ENCODE assay signal across 16 cellular contexts in genomic region chr22:19066531-19067271, GRCh38. TPM values are rescaled to one million over a fixed set of nuclear protein-coding genes. Genes with fewer than 3 reads are reported as not detected.
A peak's percentile ranks its signal among the peaks of the same experiment; 100 is the strongest.
DNase-seq lines count a peak whose midpoint lies in the region; ATAC-seq and TF ChIP-seq lines count a peak whose summit lies in the region.
"Had no signal": no experiment of that assay in that cellular context is flagged by ENCODE, and none has a peak within 500 bp of the region (broad histone marks: within the 10 kb centered on the region; RNA-seq: fewer than 3 reads in every experiment).

No MANE protein-coding gene starts in this region.

- H3K4me1 ChIP-seq in MM.1S (ENCODE audit: low read length) = no peaks in the 10 kb centered on the region

- no peaks in the 10 kb centered on the region for H3K27me3 Mint-ChIP-seq in T-helper 17 cell

- TF ChIP-seq CTCF in fibroblast of villous mesenchyme (IDR thresholded peaks at IDR 0.05; ENCODE audit: insufficient read depth, low read depth, low read length) (no peak), MM.1S (IDR thresholded peaks at IDR 0.05; ENCODE audit: low read length) (no peak)

- no peaks in the 10 kb centered on the region for H3F3A ChIP-seq in MM.1S (ENCODE audit: insufficient read depth, low read length)

- H4K20me1 ChIP-seq in MM.1S (ENCODE audit: insufficient read depth, low read length) = no peaks in the 10 kb centered on the region

- H3K4me2 ChIP-seq in MM.1S (ENCODE audit: low read depth, low read length) = no peak overlapping the region

- H3K79me2 ChIP-seq in MM.1S (ENCODE audit: low read length) = peaks cover 6% of the 10 kb centered on the region; the same call in 1 of the 2 replicates

- H3K4me3 Mint-ChIP-seq in T-helper 17 cell = no peak overlapping the region
- H3K4me3 Mint-ChIP-seq: WTC11 had no signal

- no peaks in the 10 kb centered on the region for H3K36me3 ChIP-seq in MM.1S (replicated peaks; ENCODE audit: insufficient read depth, low read length)

- intact Hi-C loops in Right ventricle myocardium inferior (cut with DNase I) = no loop called here

- H3K36me3 Mint-ChIP-seq in T-helper 17 cell (ENCODE audit: low read depth) = peaks cover 2% of the 10 kb centered on the region

- H3K27ac Mint-ChIP-seq in T-helper 17 cell = no peak overlapping the region
- H3K27ac Mint-ChIP-seq: activated T-helper 2 cell treated with anti-CD3 and anti-CD28 coated beads, Interferon-gamma antibody, Interleukin-2, Interleukin-4, amounts not matched to agents 10 μg/mL and 5 μg/mL and 100 μg/mL, durations not matched to agents 14 hours and 24 hours and 36 hours; WTC11 had no signal

- no peaks in the 10 kb centered on the region for H3K27me3 ChIP-seq in MM.1S (replicated peaks; ENCODE audit: insufficient read depth, low read length)
- H3K27me3 ChIP-seq: heart left ventricle, testis had no signal

- H2AFZ ChIP-seq in MM.1S (ENCODE audit: low read length) = no peak overlapping the region

- H3K9me2 ChIP-seq in MM.1S (replicated peaks; ENCODE audit: insufficient read depth, low read length) = no peaks in the 10 kb centered on the region

- no peak overlapping the region for H3K9ac ChIP-seq in MM.1S (ENCODE audit: low read length)

- H3K27ac ChIP-seq in MM.1S (ENCODE audit: low read length) = no peak overlapping the region
- H3K27ac ChIP-seq: heart left ventricle, SK-N-MC, testis had no signal

- H3K4me1 Mint-ChIP-seq in T-helper 17 cell = peaks cover 5% of the 10 kb centered on the region
- H3K4me1 Mint-ChIP-seq: WTC11 had no signal

- no peak overlapping the region for H3K4me3 ChIP-seq in fibroblast of villous mesenchyme (ENCODE audit: low read depth, low read length)
- no peak overlapping the region for H3K4me3 ChIP-seq in skeletal muscle cell (ENCODE audit: low read depth, low read length)
- no peak overlapping the region for H3K4me3 ChIP-seq in MM.1S (ENCODE audit: low read length)
- H3K4me3 ChIP-seq: heart left ventricle, SK-N-MC, testis had no signal

- DNase-seq in HCEC 1CT (peak; percentile 77), amniotic epithelial cell (ENCODE audit: low read depth) (peak; percentile 71), fibroblast of villous mesenchyme (ENCODE audit: low read depth) (peak; percentile 58), skeletal muscle cell (ENCODE audit: low read depth) (peak; percentile 30), MM.1S (no peak), T-helper 17 cell (no peak), T-helper 9 cell (no peak), Right ventricle myocardium inferior (ENCODE audit: missing footprints) (no peak)
- DNase-seq: DMS 273 treated with DMSO at 0.1 percent for 48 hours, heart left ventricle, MV-4-11, NCI-H526 treated with DMSO at 0.1 percent for 48 hours, testis had no signal

- H3K9me3 ChIP-seq in MM.1S (replicated peaks; ENCODE audit: insufficient read depth, low read length) (no peaks in the 10 kb centered on the region), T-helper 17 cell (ENCODE audit: control insufficient read depth, low read length, poor library complexity, severe bottlenecking) (no peaks in the 10 kb centered on the region)
- H3K9me3 ChIP-seq: heart left ventricle, testis had no signal

- ATAC-seq in T-helper 17 cell (no peak), Right ventricle myocardium inferior (no peak)
- ATAC-seq: WTC11 had no signal

RNA-seq across cellular contexts. Expression of gene DGCR2, which starts 55.5 kb away (rescaled TPM):
- total RNA-seq in fibroblast of villous mesenchyme (44.8 and 53.5 TPM in 2 replicates), T-helper 17 cell (10 to 100 TPM; 37.7 TPM), Right ventricle myocardium inferior (29.9 TPM)

Comparison
In these comparisons a context has a peak if more than half of its experiments do, and no peak if none do; other contexts are left out.
1. DNase-seq: peak in HCEC 1CT (single experiment), amniotic epithelial cell (single experiment), fibroblast of villous mesenchyme (single experiment) and skeletal muscle cell (single experiment); none in MM.1S (single experiment), T-helper 17 cell (0 of 3), T-helper 9 cell (single experiment) and Right ventricle myocardium inferior (single experiment).